In genomic region chr16:19860146-19861030, GRCh38 we compare ENCODE assay signal across 13 cellular contexts. TPM values are rescaled to one million over a fixed set of nuclear protein-coding genes. Genes with fewer than 3 reads are reported as not detected.
DNase-seq lines count a peak whose midpoint lies in the region; ATAC-seq and TF ChIP-seq lines count a peak whose summit lies in the region.
"Had no signal": no experiment of that assay in that cellular context is flagged by ENCODE, and none has a peak within 500 bp of the region (broad histone marks: within the 10 kb centered on the region; RNA-seq: fewer than 3 reads in every experiment).

No MANE protein-coding gene starts in this region.

- H3K4me3 ChIP-seq in breast epithelium (peak overlapping the region in 2 of 3 donors; percentile 47 to 50), dorsolateral prefrontal cortex (peak overlapping the region in 51 of 59 donors; percentile 10 to 60 (median 40)), WERI-Rb-1 (ENCODE audit: low read depth, low read length) (no peak overlapping the region)
- H3K4me3 ChIP-seq: left lung had no signal

- no peak for ATAC-seq in left lobe of liver
- ATAC-seq in HG03565 (IDR thresholded peaks at IDR 0.05; ENCODE audit: unreplicated experiment): no peak
- ATAC-seq: left lung had no signal

- no peak for TF ChIP-seq CTCF in breast epithelium (IDR thresholded peaks at IDR 0.05)
- TF ChIP-seq CTCF in MCF 10A (IDR thresholded peaks at IDR 0.05; ENCODE audit: unreplicated experiment): no peak
- no peak for TF ChIP-seq CTCF in dorsolateral prefrontal cortex (IDR thresholded peaks at IDR 0.05 in 54 of 56, conservative IDR thresholded peaks at IDR 0.05 in 2 of 56; ENCODE audit: low read depth in 1 of 56, partially characterized antibody in 56 of 56)
- TF ChIP-seq CTCF in WERI-Rb-1 (IDR thresholded peaks at IDR 0.05; ENCODE audit: low read depth, low read length): no peak

- DNase-seq in breast epithelium (ENCODE audit: low spot score in 2 of 2) (no peak), MCF 10A (ENCODE audit: unreplicated experiment) (no peak), dorsolateral prefrontal cortex (peak in 3 of 10 donors; percentile 26 to 29 (median 26)), left kidney (ENCODE audit: low read depth, low spot score) (peak; percentile 33), WERI-Rb-1 (no peak), left lobe of liver (ENCODE audit: low spot score) (no peak)
- DNase-seq in activated naive CD4-positive, alpha-beta T cell treated with Interleukin-2 at 50 U/mL for 16 hours: no peak
- DNase-seq: activated T-cell treated with anti-CD3 and anti-CD28 coated beads, Interleukin-2, amount 50 U/mL, for 24 hours; cortex of kidney; Karpas-422; left lung; NCI-H82 had no signal

- H3K36me3 ChIP-seq in breast epithelium (no peaks in the 10 kb centered on the region), WERI-Rb-1 (peaks cover 10% of the 10 kb centered on the region; the same call in 1 of the 2 replicates)

- H3K4me1 ChIP-seq in breast epithelium: peaks cover 0 to 5% of the 10 kb centered on the region in 2 donors
- H3K4me1 ChIP-seq: left lung had no signal

- intact Hi-C loops in breast epithelium (cut with DNase I; ENCODE audit: low total_unique reads): no loop called here
- intact Hi-C loops in MCF 10A (cut with micrococcal nuclease): no loop called here
- intact Hi-C loops in dorsolateral prefrontal cortex (cut with DNase I): loop anchor here (2.0 to 5.0 kb wide), 2 partner anchors 93 to 196 kb away; no protein-coding TSS in a partner anchor

- no peaks in the 10 kb centered on the region for H3K36me3 Mint-ChIP-seq in MCF 10A (ENCODE audit: insufficient read depth, unreplicated experiment)

- CTCF ChIA-PET in MCF 10A (lab: Yijun Ruan, JAX): interaction anchor here (0.5 to 1.3 kb wide), 3 partner anchors 14 to 463 kb away, joined by 3 to 4 read pairs (median 3); no protein-coding TSS in a partner anchor

- H3K27me3 Mint-ChIP-seq in MCF 10A (ENCODE audit: insufficient read depth, unreplicated experiment): no peaks in the 10 kb centered on the region
- H3K27me3 Mint-ChIP-seq: activated T-cell treated with anti-CD3 and anti-CD28 coated beads, Interleukin-2, amount 50 U/mL, for 24 hours had no signal

- no peak overlapping the region for H3K27ac Mint-ChIP-seq in MCF 10A (ENCODE audit: low read depth, unreplicated experiment)
- H3K27ac Mint-ChIP-seq: activated T-cell treated with anti-CD3 and anti-CD28 coated beads, Interleukin-2, amount 50 U/mL, for 24 hours had no signal

- no peaks in the 10 kb centered on the region for H3K9me3 ChIP-seq in breast epithelium
- no peaks in the 10 kb centered on the region for H3K9me3 ChIP-seq in WERI-Rb-1 (ENCODE audit: severe bottlenecking)
- H3K9me3 ChIP-seq: left lung had no signal

- no peaks in the 10 kb centered on the region for H3K4me1 Mint-ChIP-seq in MCF 10A (ENCODE audit: insufficient read depth, unreplicated experiment)

- H3K9me3 Mint-ChIP-seq in MCF 10A (ENCODE audit: unreplicated experiment): no peaks in the 10 kb centered on the region
- H3K9me3 Mint-ChIP-seq: activated T-cell treated with anti-CD3 and anti-CD28 coated beads, Interleukin-2, amount 50 U/mL, for 24 hours had no signal

- POLR2A ChIA-PET in MCF 10A (lab: Yijun Ruan, JAX): no interaction called here

- BruUV-seq in MCF 10A (replicated peaks; lab: Mats Ljungman, UMichigan): no TSS peak

- no peak for TF ChIP-seq POLR2A in breast epithelium (IDR thresholded peaks at IDR 0.05)

- H3K27me3 ChIP-seq in breast epithelium: no peaks in the 10 kb centered on the region
- no peaks in the 10 kb centered on the region for H3K27me3 ChIP-seq in dorsolateral prefrontal cortex
- H3K27me3 ChIP-seq in WERI-Rb-1 (ENCODE audit: insufficient read depth, low read depth, severe bottlenecking): no peaks in the 10 kb centered on the region
- H3K27me3 ChIP-seq: left lung had no signal

- H3K4me3 Mint-ChIP-seq in MCF 10A (ENCODE audit: unreplicated experiment): no peak overlapping the region
- H3K4me3 Mint-ChIP-seq: activated T-cell treated with anti-CD3 and anti-CD28 coated beads, Interleukin-2, amount 50 U/mL, for 24 hours had no signal

- H3K27ac ChIP-seq in breast epithelium: peak overlapping the region; percentile 77 to 78
- H3K27ac ChIP-seq in dorsolateral prefrontal cortex: peak overlapping the region; percentile 43 to 99 (median 97)
- no peak overlapping the region for H3K27ac ChIP-seq in WERI-Rb-1
- H3K27ac ChIP-seq: left lung had no signal

RNA-seq across cellular contexts. Expression of gene GPRC5B, which starts 24.3 kb away (rescaled TPM):
- total RNA-seq in breast epithelium (10 to 100 TPM; 16.3 to 26.6 (median 20.3) TPM), MCF 10A (2022) (not detected in 2 replicates), dorsolateral prefrontal cortex (1,000 to 10,000 TPM in 1 of 120 experiments, 100 to 1,000 TPM in 119; 255 to 1,354 (median 496) TPM), left lobe of liver (5.0 TPM)

Comparison
In these comparisons a context has a peak if more than half of its experiments do, and no peak if none do; other contexts are left out.
1. RNA of gene GPRC5B, which starts 24.3 kb away (total RNA-seq): 255 to 1,354 TPM in dorsolateral prefrontal cortex; 16.3 to 26.6 TPM in breast epithelium, 5.0 TPM in left lobe of liver (single experiment) and not detected in MCF 10A; every median in the first group is over 4 times any median in the second.
2. intact Hi-C loops: an anchor here in dorsolateral prefrontal cortex (2.0 to 5.0 kb wide); none called in breast epithelium and MCF 10A.